ENCODE assay signal across 8 cellular contexts in the genomic region with DNA sequence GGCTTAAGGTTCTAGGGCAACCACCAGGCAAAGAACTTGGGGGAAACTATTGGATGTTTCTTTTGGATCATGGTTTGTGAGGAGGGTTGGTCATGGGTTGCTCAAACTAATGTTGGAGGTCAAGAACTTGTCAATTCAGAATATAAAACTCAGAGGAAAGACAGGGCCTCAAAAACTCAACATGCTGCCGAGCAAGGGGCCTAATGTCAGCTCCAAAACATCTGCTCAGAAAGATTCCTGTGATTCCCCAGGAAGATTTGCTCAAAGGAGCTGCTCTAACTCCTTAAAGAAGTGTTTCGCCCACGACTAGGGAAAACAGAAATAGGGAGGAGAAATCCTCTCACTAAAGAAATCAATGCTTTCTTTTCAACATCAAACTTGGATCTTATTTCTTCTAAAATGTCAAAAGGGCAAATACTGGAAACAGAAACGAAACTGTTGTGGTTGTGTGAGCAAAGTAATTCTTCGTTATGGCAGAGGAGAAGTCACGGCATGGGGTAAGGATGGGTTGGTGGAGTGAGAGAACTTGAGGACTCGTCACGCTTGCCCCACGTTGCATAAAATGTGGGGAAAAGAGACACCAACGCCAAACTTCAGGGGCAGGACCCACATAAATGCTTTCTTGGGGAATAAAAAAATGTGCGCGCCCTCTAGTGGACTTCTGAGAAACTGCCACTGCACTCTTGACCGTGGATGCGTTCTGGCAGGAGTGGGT. TPM values are rescaled to one million over a fixed set of nuclear protein-coding genes. Genes with fewer than 3 reads are reported as not detected.
DNase-seq lines count a peak whose midpoint lies in the region; ATAC-seq and TF ChIP-seq lines count a peak whose summit lies in the region.

No MANE protein-coding gene starts in this region.

- peak overlapping the region; percentile 32 for H3K4me3 ChIP-seq in epithelial cell of proximal tubule (ENCODE audit: low read depth, low read length)

- no peaks in the 10 kb centered on the region for H3K9me3 Mint-ChIP-seq in naive thymus-derived CD8-positive, alpha-beta T cell
- H3K9me3 Mint-ChIP-seq in stimulated activated naive CD8-positive, alpha-beta T cell treated with anti-CD3 and anti-CD28 coated beads, Interleukin-15, Interleukin-2, amounts not matched to agents 100 ng/mL and 50 ng/mL, for 24 hours: no peaks in the 10 kb centered on the region

- H3K36me3 Mint-ChIP-seq in naive thymus-derived CD8-positive, alpha-beta T cell: no peaks in the 10 kb centered on the region
- no peaks in the 10 kb centered on the region for H3K36me3 Mint-ChIP-seq in stimulated activated naive CD8-positive, alpha-beta T cell treated with anti-CD3 and anti-CD28 coated beads, Interleukin-15, Interleukin-2, amounts not matched to agents 100 ng/mL and 50 ng/mL, for 24 hours (ENCODE audit: low read depth)

- peak; percentile 65 for DNase-seq in AG09319 (ENCODE audit: extremely low read depth, low read depth)
- peak; percentile 33 for DNase-seq in NCI-H460 (ENCODE audit: extremely low read depth, low read depth)
- DNase-seq in activated CD8-positive, alpha-beta memory T cell treated with anti-CD3 and anti-CD28 coated beads for 4 hours (ENCODE audit: low read depth in 2 of 2): peak; percentile 4 to 8
- DNase-seq in epithelial cell of proximal tubule (ENCODE audit: low read depth): no peak
- DNase-seq in naive thymus-derived CD8-positive, alpha-beta T cell: peak in 9 of 10 donors; percentile 13 to 66 (median 45)

- ATAC-seq in GM18520 (IDR thresholded peaks at IDR 0.05; ENCODE audit: unreplicated experiment) (peak; percentile 38), HG03064 (IDR thresholded peaks at IDR 0.05; ENCODE audit: low read depth, unreplicated experiment) (peak; percentile 43)
- ATAC-seq in naive thymus-derived CD8-positive, alpha-beta T cell: peak in 1 of 2 donors; percentile 40

- H3K4me1 Mint-ChIP-seq in naive thymus-derived CD8-positive, alpha-beta T cell: peaks cover 6 to 14% (median 9%) of the 10 kb centered on the region in 4 donors
- H3K4me1 Mint-ChIP-seq in stimulated activated naive CD8-positive, alpha-beta T cell treated with anti-CD3 and anti-CD28 coated beads, Interleukin-15, Interleukin-2, amounts not matched to agents 100 ng/mL and 50 ng/mL, for 24 hours (ENCODE audit: low read depth): peaks cover 4% of the 10 kb centered on the region

- POLR2A ChIA-PET in naive thymus-derived CD8-positive, alpha-beta T cell (lab: Charles Lee): no interaction called here

- TF ChIP-seq CTCF in AG09319 (IDR thresholded peaks at IDR 0.05; ENCODE audit: low read depth, low read length) (peak; percentile 94), epithelial cell of proximal tubule (conservative IDR thresholded peaks at IDR 0.05; ENCODE audit: low read depth, low read length) (peak; percentile 95)

- peak overlapping the region in 6 of 10 donors; percentile 2 to 85 (median 54) for H3K27ac Mint-ChIP-seq in naive thymus-derived CD8-positive, alpha-beta T cell
- peak overlapping the region; percentile 99 for H3K27ac Mint-ChIP-seq in stimulated activated naive CD8-positive, alpha-beta T cell treated with anti-CD3 and anti-CD28 coated beads, Interleukin-15, Interleukin-2, amounts not matched to agents 100 ng/mL and 50 ng/mL, for 24 hours

- H3K4me3 Mint-ChIP-seq in naive thymus-derived CD8-positive, alpha-beta T cell: peak overlapping the region; percentile 56 to 84 (median 76)
- peak overlapping the region; percentile 59 for H3K4me3 Mint-ChIP-seq in stimulated activated naive CD8-positive, alpha-beta T cell treated with anti-CD3 and anti-CD28 coated beads, Interleukin-15, Interleukin-2, amounts not matched to agents 100 ng/mL and 50 ng/mL, for 24 hours

- peaks cover 0 to 9% (median 2%) of the 10 kb centered on the region in 5 donors for H3K27me3 Mint-ChIP-seq in naive thymus-derived CD8-positive, alpha-beta T cell
- no peaks in the 10 kb centered on the region for H3K27me3 Mint-ChIP-seq in stimulated activated naive CD8-positive, alpha-beta T cell treated with anti-CD3 and anti-CD28 coated beads, Interleukin-15, Interleukin-2, amounts not matched to agents 100 ng/mL and 50 ng/mL, for 24 hours

RNA-seq across cellular contexts. Expression of a gene that starts 3.8 kb away (rescaled TPM):
- not detected in 2 replicates for total RNA-seq in NCI-H460 (2014; rRNA removed; shearing (Covaris generic))
- polyA plus RNA-seq in NCI-H460 (2014; cell fraction: nucleus; rRNA removed): not detected in 2 replicates
- total RNA-seq in epithelial cell of proximal tubule: 0.06 TPM in 1 of 2 replicates, not detected in the other
- total RNA-seq in naive thymus-derived CD8-positive, alpha-beta T cell: under 1 TPM; 0.05 to 0.16 TPM
- not detected for polyA plus RNA-seq in naive thymus-derived CD8-positive, alpha-beta T cell
